9 cellular contexts compared by ENCODE assay signal in genomic region chr11:67436459-67437081, GRCh38. TPM values are rescaled to one million over a fixed set of nuclear protein-coding genes. Genes with fewer than 3 reads are reported as not detected.
DNase-seq lines count a peak whose midpoint lies in the region; ATAC-seq and TF ChIP-seq lines count a peak whose summit lies in the region.
"Had no signal": no experiment of that assay in that cellular context is flagged by ENCODE, and none has a peak within 500 bp of the region (broad histone marks: within the 10 kb centered on the region; RNA-seq: fewer than 3 reads in every experiment).

No MANE protein-coding gene starts in this region.

- H3K79me2 ChIP-seq in SU-DHL-6 (ENCODE audit: insufficient read depth, low read length) = peaks cover 24% of the 10 kb centered on the region; the same call in 1 of the 2 replicates

- H2AFZ ChIP-seq in SU-DHL-6 (ENCODE audit: low read depth, low read length, severe bottlenecking) = no peak overlapping the region

- no peaks in the 10 kb centered on the region for H3K9me2 ChIP-seq in SU-DHL-6 (replicated peaks; ENCODE audit: insufficient read depth, low read length)

- H3K36me3 ChIP-seq in cardiac muscle cell (peaks cover 17% of the 10 kb centered on the region), SU-DHL-6 (ENCODE audit: low read length) (no peaks in the 10 kb centered on the region)

- no peaks in the 10 kb centered on the region for H3K27me3 Mint-ChIP-seq in central memory CD8-positive, alpha-beta T cell

- peaks cover 76% of the 10 kb centered on the region for H3F3A ChIP-seq in SU-DHL-6 (ENCODE audit: insufficient read depth)

- peak overlapping the region; percentile 96 for H3K4me3 Mint-ChIP-seq in central memory CD8-positive, alpha-beta T cell

- peak in 1 of 2 donors; percentile 22 for DNase-seq in cardiac muscle cell (ENCODE audit: low read depth in 1 of 2, low spot score in 1 of 2)
- no peak for DNase-seq in Right ventricle myocardium inferior (ENCODE audit: missing footprints)
- peak in 1 of 2 donors; percentile 47 for DNase-seq in central memory CD8-positive, alpha-beta T cell (ENCODE audit: low spot score in 2 of 2)
- peak; percentile 49 to 68 for DNase-seq in stimulated activated CD4-positive, alpha-beta T cell treated with anti-CD3 and anti-CD28 coated beads, Interleukin-1b, Interleukin-23, amount 100 ng/mL, for 4 hours (ENCODE audit: low read depth in 2 of 2)
- DNase-seq in cortex of kidney (lab: John Stamatoyannopoulos, UW) = no peak
- no peak for DNase-seq in NCI-H446 (lab: John Stamatoyannopoulos, UW)

- peak overlapping the region; percentile 100 for H3K9ac ChIP-seq in SU-DHL-6 (ENCODE audit: low read length)

- intact Hi-C loops in Right ventricle myocardium inferior (cut with DNase I) = no loop called here

- H3K9me3 Mint-ChIP-seq in central memory CD8-positive, alpha-beta T cell = no peaks in the 10 kb centered on the region

- H3K27ac Mint-ChIP-seq in central memory CD8-positive, alpha-beta T cell (ENCODE audit: low read depth) = peak overlapping the region; percentile 97

- no peaks in the 10 kb centered on the region for H3K9me3 ChIP-seq in cardiac muscle cell (ENCODE audit: low read depth)
- H3K9me3 ChIP-seq in SU-DHL-6 (ENCODE audit: insufficient read depth, low read length) = no peaks in the 10 kb centered on the region

- peaks cover 74% of the 10 kb centered on the region for H3K4me1 Mint-ChIP-seq in central memory CD8-positive, alpha-beta T cell

- no peaks in the 10 kb centered on the region for H3K4me1 ChIP-seq in cardiac muscle cell (ENCODE audit: low read depth)

- TF ChIP-seq CTCF in cardiac muscle cell (IDR thresholded peaks at IDR 0.05; ENCODE audit: low read depth, low read length) (no peak), SU-DHL-6 (IDR thresholded peaks at IDR 0.05; ENCODE audit: insufficient read depth, low read length, poor library complexity, severe bottlenecking) (no peak)

- ATAC-seq in Right ventricle myocardium inferior (no peak), HG02623 (IDR thresholded peaks at IDR 0.05; ENCODE audit: unreplicated experiment) (no peak)
- peak; percentile 29 for ATAC-seq in central memory CD8-positive, alpha-beta T cell (replicated peaks; ENCODE audit: extremely low read depth, poor library complexity, severe bottlenecking)

- H3K27ac ChIP-seq in cardiac muscle cell (peak overlapping the region; percentile 55), SU-DHL-6 (ENCODE audit: low read depth, low read length) (peak overlapping the region; percentile 100)
- H3K27ac ChIP-seq: C4-2B had no signal

- H3K27me3 ChIP-seq in cardiac muscle cell (no peaks in the 10 kb centered on the region), SU-DHL-6 (ENCODE audit: low read length) (no peaks in the 10 kb centered on the region)

- H4K20me1 ChIP-seq in SU-DHL-6 (ENCODE audit: low read depth, low read length) = no peaks in the 10 kb centered on the region

- H3K4me3 ChIP-seq in cardiac muscle cell = no peak overlapping the region
- peak overlapping the region; percentile 96 for H3K4me3 ChIP-seq in SU-DHL-6 (ENCODE audit: insufficient read depth, low read length, poor library complexity, severe bottlenecking)

- peak overlapping the region; percentile 99 for H3K4me2 ChIP-seq in SU-DHL-6 (ENCODE audit: low read depth, low read length, poor library complexity, severe bottlenecking)

- peaks cover 58% of the 10 kb centered on the region for H3K36me3 Mint-ChIP-seq in central memory CD8-positive, alpha-beta T cell (ENCODE audit: insufficient read depth)

RNA-seq across cellular contexts. Expression of gene PTPRCAP, which starts 0.9 kb away (rescaled TPM):
- total RNA-seq in cardiac muscle cell (4.1 and 6.1 TPM in 2 replicates), Right ventricle myocardium inferior (1.7 TPM)
- polyA plus RNA-seq in cardiac muscle cell = 2.5 and 3.2 TPM in 2 replicates

RNA-seq across cellular contexts. Expression of gene CORO1B, which starts 6.7 kb away (rescaled TPM):
- total RNA-seq in cardiac muscle cell (59.9 and 74.7 TPM in 2 replicates), Right ventricle myocardium inferior (26.6 TPM)
- 51.1 and 61.5 TPM in 2 replicates for polyA plus RNA-seq in cardiac muscle cell

RNA-seq across cellular contexts. Expression of gene RPS6KB2, which starts 8.3 kb away (rescaled TPM):
- 88.0 and 97.0 TPM in 2 replicates for total RNA-seq in cardiac muscle cell
- 92.5 and 93.8 TPM in 2 replicates for polyA plus RNA-seq in cardiac muscle cell
- total RNA-seq in Right ventricle myocardium inferior = 27.8 TPM

RNA-seq across cellular contexts. Expression of gene GPR152, which starts 16.0 kb away (rescaled TPM):
- total RNA-seq in cardiac muscle cell (0.35 TPM in 1 of 2 replicates, not detected in the other), Right ventricle myocardium inferior (not detected)
- polyA plus RNA-seq in cardiac muscle cell = not detected in 2 replicates

RNA-seq across cellular contexts. Expression of gene CABP4, which starts 18.6 kb away (rescaled TPM):
- total RNA-seq in cardiac muscle cell (0.32 TPM in 1 of 2 replicates, not detected in the other), Right ventricle myocardium inferior (1.1 TPM)
- polyA plus RNA-seq in cardiac muscle cell = 0.55 TPM in 1 of 2 replicates, not detected in the other

Comparison
In these comparisons a context has a peak if more than half of its experiments do, and no peak if none do; other contexts are left out.
1. DNase-seq: peak in stimulated activated CD4-positive, alpha-beta T cell treated with anti-CD3 and anti-CD28 coated beads, Interleukin-1b, Interleukin-23, amount 100 ng/mL, for 4 hours (2 of 2); none in Right ventricle myocardium inferior (single experiment), cortex of kidney (single experiment) and NCI-H446 (0 of 2).